ENCODE assay signal across 24 cellular contexts in the genomic region with DNA sequence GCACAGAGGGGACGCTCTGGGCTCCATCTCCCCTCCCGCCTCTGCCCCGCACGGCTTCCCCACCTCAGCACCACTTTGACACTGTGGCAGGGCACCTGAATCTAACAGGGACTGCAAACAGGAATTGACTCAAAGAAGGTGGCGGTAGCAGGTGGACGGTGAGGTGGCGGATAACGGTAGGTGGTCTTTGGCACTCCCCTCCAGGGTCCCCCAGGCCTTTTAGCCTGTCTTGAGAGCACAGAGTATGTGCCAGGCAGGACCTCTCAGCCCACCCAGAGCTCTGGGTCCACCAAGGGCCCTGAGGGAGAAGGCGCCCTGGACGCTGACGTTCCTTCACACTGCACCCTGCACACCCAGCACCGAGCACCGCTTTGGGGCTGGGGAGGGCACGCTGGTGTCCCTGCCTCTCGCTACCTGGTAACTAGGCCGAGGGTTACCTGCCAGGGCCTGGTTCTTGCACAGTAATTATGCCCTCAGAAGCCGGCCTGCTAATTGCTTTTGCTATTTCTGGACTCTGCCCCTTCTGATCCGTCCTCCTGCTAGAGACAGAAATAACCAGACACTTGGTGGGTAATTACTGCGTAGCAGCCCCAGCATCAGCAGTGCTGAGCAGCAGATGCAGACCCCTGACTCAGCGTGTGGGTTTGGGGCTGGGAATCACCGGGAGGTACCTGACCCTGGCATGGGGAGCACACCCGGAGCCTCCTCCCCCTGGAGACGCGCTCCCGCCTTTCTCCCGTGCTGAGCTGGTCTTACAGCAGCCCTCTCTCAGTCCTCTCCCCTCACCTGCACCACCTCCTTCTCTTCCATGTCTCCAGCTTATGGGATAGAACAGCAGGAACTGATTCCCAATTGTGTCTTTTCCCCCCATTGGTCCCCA.
DNase-seq lines count a peak whose midpoint lies in the region; ATAC-seq and TF ChIP-seq lines count a peak whose summit lies in the region.
"Had no signal": no experiment of that assay in that cellular context is flagged by ENCODE, and none has a peak within 500 bp of the region (broad histone marks: within the 10 kb centered on the region; RNA-seq: fewer than 3 reads in every experiment).

No MANE protein-coding gene starts in this region.

- H3K27ac Mint-ChIP-seq in natural killer cell: no peak overlapping the region
- H3K27ac Mint-ChIP-seq in natural killer cell treated with Interleukin-12 subunit alpha and Interleukin-12 subunit beta and Interleukin-15 and Interleukin-18, amount 100 ng/mL, for 72 hours: no peak overlapping the region
- H3K27ac Mint-ChIP-seq: activated naive CD4-positive, alpha-beta T cell treated with anti-CD3 and anti-CD28 coated beads, Interleukin-2, amount 50 U/mL, for 24 hours; CD8-positive, alpha-beta T cell; naive thymus-derived CD8-positive, alpha-beta T cell; stimulated activated naive B cell treated with anti-CD40 and anti-IgM and Interleukin-4, amounts not matched to agents 10 μg/mL and 1 μg/mL and 100 μg/mL, for 72 hours had no signal

- H2BK120ac ChIP-seq in neuronal stem cell (ENCODE audit: low read depth, low read length): no peak overlapping the region

- H4K91ac ChIP-seq in neuronal stem cell (ENCODE audit: low read depth, low read length, poor library complexity): no peak overlapping the region

- H3K18ac ChIP-seq in neuronal stem cell (ENCODE audit: low read length): peak overlapping the region; percentile 88

- intact Hi-C loops in natural killer cell (cut with micrococcal nuclease): no loop called here

- no peak overlapping the region for H3K23ac ChIP-seq in neuronal stem cell (ENCODE audit: low read depth, low read length, poor library complexity)

- no peak overlapping the region for H2BK12ac ChIP-seq in neuronal stem cell (ENCODE audit: low read length)

- H3K4me3 ChIP-seq in duodenal mucosa (ENCODE audit: low read depth in 1 of 2, low read length in 2 of 2) (peak overlapping the region; percentile 8 to 32), neuronal stem cell (ENCODE audit: low read length in 2 of 2) (no peak overlapping the region)
- H3K4me3 ChIP-seq: esophagus muscularis mucosa, gastroesophageal sphincter, thoracic aorta had no signal

- no peak overlapping the region for H2AFZ ChIP-seq in neuronal stem cell (ENCODE audit: low read length)

- no peak overlapping the region for H3K4ac ChIP-seq in neuronal stem cell (ENCODE audit: low read length)

- peak overlapping the region; percentile 32 for H2BK15ac ChIP-seq in neuronal stem cell (ENCODE audit: low read length)

- H3K4me2 ChIP-seq in neuronal stem cell (ENCODE audit: insufficient read depth, low read length, poor library complexity, severe bottlenecking): no peak overlapping the region

- H3K27me3 Mint-ChIP-seq in natural killer cell (ENCODE audit: low read depth in 2 of 2): peaks cover 7% of the 10 kb centered on the region in 2 donors
- peaks cover 0 to 7% of the 10 kb centered on the region in 2 donors for H3K27me3 Mint-ChIP-seq in natural killer cell treated with Interleukin-12 subunit alpha and Interleukin-12 subunit beta and Interleukin-15 and Interleukin-18, amount 100 ng/mL, for 72 hours
- H3K27me3 Mint-ChIP-seq: activated naive CD4-positive, alpha-beta T cell treated with anti-CD3 and anti-CD28 coated beads, Interleukin-2, amount 50 U/mL, for 24 hours had no signal

- no peak for TF ChIP-seq CTCF in natural killer cell (IDR thresholded peaks at IDR 0.05)

- no CpG with 5 or more reads among the region's 26 CpGs for WGBS in neuronal stem cell (ENCODE audit: extremely low coverage in 2 of 2, insufficient read length in 2 of 2, insufficient replicate concordance in 1 of 2), 2 donors

- ATAC-seq in natural killer cell: no peak
- no peak for ATAC-seq in natural killer cell treated with Interleukin-12 subunit alpha and Interleukin-12 subunit beta and Interleukin-15 and Interleukin-18, amount 100 ng/mL, for 72 hours
- ATAC-seq in HG03354 (IDR thresholded peaks at IDR 0.05; ENCODE audit: poor library complexity, severe bottlenecking, unreplicated experiment): no peak
- ATAC-seq: activated T-cell treated with anti-CD3 and anti-CD28 coated beads, Interleukin-2, amount 50 U/mL, for 4 hours; CD8-positive, alpha-beta T cell; gastroesophageal sphincter; naive thymus-derived CD8-positive, alpha-beta T cell; stimulated activated naive B cell treated with anti-CD40 and anti-IgM and Interleukin-4, amounts not matched to agents 10 μg/mL and 1 μg/mL and 100 μg/mL, for 72 hours had no signal

- H3K79me1 ChIP-seq in neuronal stem cell (ENCODE audit: low read depth, low read length): no peaks in the 10 kb centered on the region

- no peak overlapping the region for H2BK5ac ChIP-seq in neuronal stem cell (ENCODE audit: low read length)

- H3K27me3 ChIP-seq in duodenal mucosa (ENCODE audit: control insufficient read depth in 1 of 2, insufficient read depth in 2 of 2, low read length in 2 of 2) (no peaks in the 10 kb centered on the region), neuronal stem cell (ENCODE audit: control insufficient read depth in 3 of 3, insufficient read depth in 3 of 3, low read depth in 1 of 3, low read length in 3 of 3) (peaks cover 0 to 43% (median 0%) of the 10 kb centered on the region in 3 experiments)

- no peak overlapping the region for H3K27ac ChIP-seq in duodenal mucosa (ENCODE audit: low read depth, low read length)
- H3K27ac ChIP-seq in neuronal stem cell (replicated peaks; ENCODE audit: low read length): no peak overlapping the region
- H3K27ac ChIP-seq: esophagus muscularis mucosa, gastroesophageal sphincter, thoracic aorta had no signal

- peaks cover 0 to 4% of the 10 kb centered on the region in 2 donors for H3K4me1 Mint-ChIP-seq in natural killer cell
- H3K4me1 Mint-ChIP-seq in natural killer cell treated with Interleukin-12 subunit alpha and Interleukin-12 subunit beta and Interleukin-15 and Interleukin-18, amount 100 ng/mL, for 72 hours (ENCODE audit: low read depth in 2 of 2): peaks cover 0 to 3% of the 10 kb centered on the region in 2 donors
- H3K4me1 Mint-ChIP-seq: activated naive CD4-positive, alpha-beta T cell treated with anti-CD3 and anti-CD28 coated beads, Interleukin-2, amount 50 U/mL, for 24 hours; naive thymus-derived CD8-positive, alpha-beta T cell; stimulated activated naive B cell treated with anti-CD40 and anti-IgM and Interleukin-4, amounts not matched to agents 10 μg/mL and 1 μg/mL and 100 μg/mL, for 72 hours had no signal

- no peak overlapping the region for H3K4me3 Mint-ChIP-seq in natural killer cell
- no peak overlapping the region for H3K4me3 Mint-ChIP-seq in natural killer cell treated with Interleukin-12 subunit alpha and Interleukin-12 subunit beta and Interleukin-15 and Interleukin-18, amount 100 ng/mL, for 72 hours
- H3K4me3 Mint-ChIP-seq: activated naive CD4-positive, alpha-beta T cell treated with anti-CD3 and anti-CD28 coated beads, Interleukin-2, amount 50 U/mL, for 24 hours; activated T-cell treated with anti-CD3 and anti-CD28 coated beads, Interleukin-2, amount 50 U/mL, for 4 hours; CD8-positive, alpha-beta T cell; naive thymus-derived CD8-positive, alpha-beta T cell; stimulated activated naive B cell treated with anti-CD40 and anti-IgM and Interleukin-4, amounts not matched to agents 10 μg/mL and 1 μg/mL and 100 μg/mL, for 72 hours had no signal

- H3K14ac ChIP-seq in neuronal stem cell (ENCODE audit: low read length): no peak overlapping the region

- H3K36me3 ChIP-seq in duodenal mucosa (ENCODE audit: control insufficient read depth in 1 of 2, insufficient read depth in 2 of 2, low read length in 2 of 2): no peaks in the 10 kb centered on the region
- no peaks in the 10 kb centered on the region for H3K36me3 ChIP-seq in neuronal stem cell (replicated peaks in 1 of 2; ENCODE audit: control insufficient read depth in 2 of 2, insufficient read depth in 2 of 2, low read length in 2 of 2)
- H3K36me3 ChIP-seq: esophagus muscularis mucosa, gastroesophageal sphincter, thoracic aorta had no signal

- H3K36me3 Mint-ChIP-seq in natural killer cell: no peaks in the 10 kb centered on the region
- no peaks in the 10 kb centered on the region for H3K36me3 Mint-ChIP-seq in natural killer cell treated with Interleukin-12 subunit alpha and Interleukin-12 subunit beta and Interleukin-15 and Interleukin-18, amount 100 ng/mL, for 72 hours
- H3K36me3 Mint-ChIP-seq: activated naive CD4-positive, alpha-beta T cell treated with anti-CD3 and anti-CD28 coated beads, Interleukin-2, amount 50 U/mL, for 24 hours; CD8-positive, alpha-beta T cell; naive thymus-derived CD8-positive, alpha-beta T cell; stimulated activated naive B cell treated with anti-CD40 and anti-IgM and Interleukin-4, amounts not matched to agents 10 μg/mL and 1 μg/mL and 100 μg/mL, for 72 hours had no signal

- H3K9ac ChIP-seq in duodenal mucosa (ENCODE audit: low read depth in 1 of 2, low read length in 2 of 2) (peak overlapping the region in 1 of 2 donors; percentile 7), neuronal stem cell (ENCODE audit: low read depth, low read length, poor library complexity) (no peak overlapping the region)

- H3K4me1 ChIP-seq in duodenal mucosa (ENCODE audit: control insufficient read depth in 1 of 2, insufficient read depth in 2 of 2, low read length in 2 of 2): peaks cover 18 to 22% of the 10 kb centered on the region in 2 donors
- H3K4me1 ChIP-seq in neuronal stem cell (ENCODE audit: control insufficient read depth in 2 of 2, insufficient read depth in 1 of 2, low read depth in 1 of 2, low read length in 2 of 2): peaks cover 4 to 10% of the 10 kb centered on the region in 2 donors
- H3K4me1 ChIP-seq: esophagus muscularis mucosa, gastroesophageal sphincter had no signal

- H3K9me3 ChIP-seq in duodenal mucosa (ENCODE audit: control insufficient read depth in 1 of 2, low read length in 2 of 2): no peaks in the 10 kb centered on the region
- no peaks in the 10 kb centered on the region for H3K9me3 ChIP-seq in neuronal stem cell (replicated peaks in 1 of 2; ENCODE audit: control insufficient read depth in 2 of 2, insufficient read depth in 1 of 2, low read depth in 1 of 2, low read length in 2 of 2)
- H3K9me3 ChIP-seq: esophagus muscularis mucosa, gastroesophageal sphincter, thoracic aorta had no signal

- H3K9me3 Mint-ChIP-seq in natural killer cell: no peaks in the 10 kb centered on the region
- H3K9me3 Mint-ChIP-seq in natural killer cell treated with Interleukin-12 subunit alpha and Interleukin-12 subunit beta and Interleukin-15 and Interleukin-18, amount 100 ng/mL, for 72 hours: no peaks in the 10 kb centered on the region
- H3K9me3 Mint-ChIP-seq: activated naive CD4-positive, alpha-beta T cell treated with anti-CD3 and anti-CD28 coated beads, Interleukin-2, amount 50 U/mL, for 24 hours; activated T-cell treated with anti-CD3 and anti-CD28 coated beads, Interleukin-2, amount 50 U/mL, for 4 hours; CD8-positive, alpha-beta T cell; naive thymus-derived CD8-positive, alpha-beta T cell; stimulated activated naive B cell treated with anti-CD40 and anti-IgM and Interleukin-4, amounts not matched to agents 10 μg/mL and 1 μg/mL and 100 μg/mL, for 72 hours had no signal

- H4K8ac ChIP-seq in neuronal stem cell (ENCODE audit: low read depth, low read length): no peak overlapping the region

- H2AK5ac ChIP-seq in neuronal stem cell (ENCODE audit: low read depth, low read length): peak overlapping the region; percentile 82

- DNase-seq in natural killer cell (peak; percentile 1), neuronal stem cell (ENCODE audit: low spot score) (no peak), kidney glomerular epithelial cell (lab: John Stamatoyannopoulos, UW) (no peak), cerebellum (ENCODE audit: low spot score) (no peak)
- no peak for DNase-seq in natural killer cell treated with Interleukin-12 subunit alpha and Interleukin-12 subunit beta and Interleukin-15 and Interleukin-18, amount 100 ng/mL, for 72 hours (ENCODE audit: low spot score)
- DNase-seq: activated CD8-positive, alpha-beta memory T cell treated with anti-CD3 and anti-CD28 coated beads for 24 hours; activated T-cell treated with anti-CD3 and anti-CD28 coated beads, Interleukin-2, amount 50 U/mL, for 4 hours; CD8-positive, alpha-beta T cell; cerebellar nuclear complex; DMS153; effector memory CD4-positive, alpha-beta T cell; GDM1; mesendoderm; NCI-H1436; NCI-H2107; NCI-H524; stimulated activated naive B cell treated with anti-CD40 and anti-IgM and Interleukin-4, amounts not matched to agents 10 μg/mL and 1 μg/mL and 100 μg/mL, for 72 hours had no signal

Comparison
In these comparisons a context has a peak if more than half of its experiments do, and no peak if none do; other contexts are left out.
1. H3K4me3 ChIP-seq: peak in duodenal mucosa (2 of 2); none in neuronal stem cell (0 of 2).